In genomic region chr9:134951461-134951860, GRCh38 we compare ENCODE assay signal across 31 cellular contexts. TPM values are rescaled to one million over a fixed set of nuclear protein-coding genes. Genes with fewer than 3 reads are reported as not detected.
"Had no signal": no experiment of that assay in that cellular context is flagged by ENCODE, and none has a peak within 500 bp of the region (broad histone marks: within the 10 kb centered on the region; RNA-seq: fewer than 3 reads in every experiment).

No MANE protein-coding gene starts in this region.

- H3K27ac ChIP-seq: body of pancreas, coronary artery, dorsolateral prefrontal cortex, gastrocnemius medialis, SK-N-MC, thoracic aorta, upper lobe of left lung, VCaP had no signal

- H3K4me1 ChIP-seq: body of pancreas, gastrocnemius medialis, upper lobe of left lung had no signal

- H3K36me3 ChIP-seq: gastrocnemius medialis, thoracic aorta, upper lobe of left lung had no signal

- H3K4me2 ChIP-seq: smooth muscle cell had no signal

- H3K27me3 ChIP-seq: body of pancreas, dorsolateral prefrontal cortex, upper lobe of left lung had no signal

- H3K4me3 ChIP-seq: body of pancreas, coronary artery, dorsolateral prefrontal cortex, gastrocnemius medialis, lung, mucosa of descending colon, SK-N-MC, smooth muscle cell, thoracic aorta, upper lobe of left lung had no signal

- DNase-seq: activated CD4-positive, alpha-beta T cell treated with anti-CD3 and anti-CD28 coated beads for 48 hours; activated CD4-positive, alpha-beta T cell treated with anti-CD3 and anti-CD28 coated beads, Interleukin-2, amount 50 U/mL, for 48 hours; activated CD8-positive, alpha-beta memory T cell treated with anti-CD3 and anti-CD28 coated beads, Interleukin-2, amount 50 U/mL, for 48 hours; activated T-cell treated with anti-CD3 and anti-CD28 coated beads, Interleukin-2, amount 50 U/mL, for 24 hours; cerebellar nuclear complex; effector memory CD4-positive, alpha-beta T cell; hippocampal formation; mesendoderm; mucosa of descending colon; stimulated activated naive CD8-positive, alpha-beta T cell treated with anti-CD3 and anti-CD28 coated beads, Interleukin-15, Interleukin-2, amounts not matched to agents 100 U/mL and 50 U/mL, for 24 hours had no signal

- H3K9me3 ChIP-seq: body of pancreas, gastrocnemius medialis, mucosa of descending colon, thoracic aorta, upper lobe of left lung had no signal

- ATAC-seq: activated CD4-positive, CD25-positive, alpha-beta regulatory T cell treated with anti-CD3 and anti-CD28 coated beads, Interleukin-2, amount 50 U/mL, for 24 hours; body of pancreas; gastrocnemius medialis; left lobe of liver; mucosa of descending colon; natural killer cell treated with Interleukin-12 subunit alpha and Interleukin-12 subunit beta and Interleukin-15 and Interleukin-18, amount 100 ng/mL, for 72 hours; stimulated activated naive CD8-positive, alpha-beta T cell treated with anti-CD3 and anti-CD28 coated beads, Interleukin-15, Interleukin-2, amounts not matched to agents 100 U/mL and 50 U/mL, for 24 hours had no signal

RNA-seq across cellular contexts. Expression of gene FCN1, which starts 33.7 kb away (rescaled TPM):
- total RNA-seq: activated CD8-positive, alpha-beta memory T cell treated with anti-CD3 and anti-CD28 coated beads for 36 hours; body of pancreas; epithelial cell of proximal tubule; kidney epithelial cell; myocyte; natural killer cell treated with Interleukin-12 subunit alpha and Interleukin-12 subunit beta and Interleukin-15 and Interleukin-18, amount 100 ng/mL, for 72 hours; osteocyte; progenitor cell of endocrine pancreas; renal cortical epithelial cell; smooth muscle cell; T-helper 1 cell treated with Interleukin-12 subunit alpha and Interleukin-12 subunit beta and Interleukin-4 antibody, amounts not matched to agents 30 ng/mL and 1 ng/mL, for 36 hours had no signal
